Comparison of ENCODE assay signal across 10 cellular contexts in genomic region chr1:183349201-183349711, GRCh38.
DNase-seq lines count a peak whose midpoint lies in the region; ATAC-seq and TF ChIP-seq lines count a peak whose summit lies in the region.
"Had no signal": no experiment of that assay in that cellular context is flagged by ENCODE, and none has a peak within 500 bp of the region (broad histone marks: within the 10 kb centered on the region; RNA-seq: fewer than 3 reads in every experiment).

No MANE protein-coding gene starts in this region.

- H3K4me1 ChIP-seq in Panc1 (ENCODE audit: control insufficient read depth, insufficient read depth, low read length), result peaks cover 6% of the 10 kb centered on the region

- H3K4me2 ChIP-seq in neural cell (ENCODE audit: low read length), result no peak overlapping the region
- H3K4me2 ChIP-seq: BLaER1 treated with 17β-estradiol and CSF1 and Interleukin-3, amounts not matched to agents 10 nM and 100 nM had no signal

- TF ChIP-seq EP300 in neural cell (conservative IDR thresholded peaks at IDR 0.05; ENCODE audit: poor library complexity, severe bottlenecking), result no peak

- peak overlapping the region; percentile 13 for H3K9ac ChIP-seq in neural cell (ENCODE audit: low read length)
- H3K9ac ChIP-seq: BLaER1 treated with 17β-estradiol and CSF1 and Interleukin-3, amounts not matched to agents 10 nM and 100 nM had no signal

- TF ChIP-seq CTCF in AG10803 (conservative IDR thresholded peaks at IDR 0.05; ENCODE audit: low read length) (no peak), Panc1 (IDR thresholded peaks at IDR 0.05) (no peak), neural cell (IDR thresholded peaks at IDR 0.05; ENCODE audit: poor library complexity, severe bottlenecking) (no peak), GM13976 (IDR thresholded peaks at IDR 0.05; ENCODE audit: borderline replicate concordance, control extremely low read depth, extremely low read depth, insufficient read depth, missing control alignments) (no peak)

- no peak for TF ChIP-seq RAD21 in neural cell (conservative IDR thresholded peaks at IDR 0.05)

- in situ Hi-C loops in Panc1 (cut with HindIII; ENCODE audit: low pct_unique_long_range_greater_than_20kb, low sequenced_read_pairs), result no loop called here
- in situ Hi-C loops in GM13976 (cut with MboI; ENCODE audit: low sequenced_read_pairs, unreplicated experiment), result no loop called here

- ATAC-seq in Panc1, result peak; percentile 60; the same call in 1 of the 2 replicates
- no peak for ATAC-seq in left colon
- ATAC-seq in HG02610 (IDR thresholded peaks at IDR 0.05; ENCODE audit: unreplicated experiment), result no peak

- no peak overlapping the region for H2AFZ ChIP-seq in neural cell (ENCODE audit: low read depth, low read length)

- H3K9me3 ChIP-seq in Panc1 (ENCODE audit: control insufficient read depth, insufficient read depth, low read depth, low read length), result no peaks in the 10 kb centered on the region
- H3K9me3 ChIP-seq in neural cell (ENCODE audit: low read length), result no peaks in the 10 kb centered on the region
- H3K9me3 ChIP-seq: BLaER1 treated with 17β-estradiol and CSF1 and Interleukin-3, amounts not matched to agents 10 nM and 100 nM had no signal

- H3K36me3 ChIP-seq in Panc1 (ENCODE audit: control insufficient read depth, insufficient read depth, low read length), result no peaks in the 10 kb centered on the region
- no peaks in the 10 kb centered on the region for H3K36me3 ChIP-seq in neural cell (ENCODE audit: insufficient read depth, low read length)
- H3K36me3 ChIP-seq: BLaER1 treated with 17β-estradiol and CSF1 and Interleukin-3, amounts not matched to agents 10 nM and 100 nM had no signal

- no peaks in the 10 kb centered on the region for H3F3A ChIP-seq in neural cell (ENCODE audit: insufficient read depth, low read length, poor library complexity, severe bottlenecking)

- POLR2A ChIA-PET in Panc1 (lab: Charles Lee), result interaction anchor here (0.5 kb wide), 1 partner anchor 39 kb away, joined by 3 read pairs; no protein-coding TSS in a partner anchor

- H3K9me2 ChIP-seq in neural cell (ENCODE audit: insufficient read depth, low read length), result no peaks in the 10 kb centered on the region

- intact Hi-C loops in Panc1 (cut with micrococcal nuclease; ENCODE audit: unreplicated experiment) (no loop called here), left colon (cut with DNase I, micrococcal nuclease) (no loop called here)

- DNase-seq in AG10803 (ENCODE audit: low read depth) (peak; percentile 53), Panc1 (ENCODE audit: low read depth, low spot score) (no peak), fibroblast of the conjunctiva (ENCODE audit: low read depth) (peak; percentile 4), NCI-H524 treated with DMSO at 0.1 percent for 48 hours (lab: John Stamatoyannopoulos, UW) (no peak), left colon (no peak), GM13976 (ENCODE audit: low spot score) (no peak)

- no peaks in the 10 kb centered on the region for H3K79me2 ChIP-seq in neural cell (replicated peaks; ENCODE audit: insufficient read depth, low read length)

- H3K4me3 ChIP-seq in AG10803 (ENCODE audit: low read length) (no peak overlapping the region), Panc1 (ENCODE audit: low read depth in 2 of 2, low read length in 2 of 2) (no peak overlapping the region), neural cell (ENCODE audit: low read length) (peak overlapping the region; percentile 8)
- H3K4me3 ChIP-seq: BLaER1 treated with 17β-estradiol and CSF1 and Interleukin-3, amounts not matched to agents 10 nM and 100 nM had no signal

- no peaks in the 10 kb centered on the region for H4K20me1 ChIP-seq in neural cell (ENCODE audit: insufficient read depth)
- H4K20me1 ChIP-seq: BLaER1 treated with 17β-estradiol and CSF1 and Interleukin-3, amounts not matched to agents 10 nM and 100 nM had no signal

- CTCF ChIA-PET in Panc1 (lab: Charles Lee), result no interaction called here

- peaks cover 13% of the 10 kb centered on the region; the same call in 1 of the 2 replicates for H3K27me3 ChIP-seq in Panc1 (ENCODE audit: control insufficient read depth, insufficient read depth, low read length)
- no peaks in the 10 kb centered on the region for H3K27me3 ChIP-seq in neural cell (ENCODE audit: insufficient read depth, low read depth, low read length)
- H3K27me3 ChIP-seq: BLaER1 treated with 17β-estradiol and CSF1 and Interleukin-3, amounts not matched to agents 10 nM and 100 nM had no signal

- no TSS peak for BruUV-seq in Panc1 (replicated peaks; lab: Mats Ljungman, UMichigan)

- no peak overlapping the region for H3K27ac ChIP-seq in Panc1 (ENCODE audit: low read length)
- peak overlapping the region; percentile 26 for H3K27ac ChIP-seq in neural cell (ENCODE audit: low read length)
- H3K27ac ChIP-seq: BLaER1 treated with 17β-estradiol and CSF1 and Interleukin-3, amounts not matched to agents 10 nM and 100 nM; RWPE1 had no signal

TF ChIP-seq in neural cell, 6 proteins besides CTCF, POLR2A, EP300 and RAD21:
- TF ChIP-seq MXI1 (conservative IDR thresholded peaks at IDR 0.05; ENCODE audit: poor library complexity, severe bottlenecking) (no peak), POLR2AphosphoS5 (IDR thresholded peaks at IDR 0.05) (peak; percentile 29)

Comparison
In these comparisons a context has a peak if more than half of its experiments do, and no peak if none do; other contexts are left out.
1. DNase-seq: peak in AG10803 (single experiment) and fibroblast of the conjunctiva (single experiment); none in Panc1 (single experiment), NCI-H524 treated with DMSO at 0.1 percent for 48 hours (single experiment), left colon (0 of 2) and GM13976 (single experiment).